In the genomic region with DNA sequence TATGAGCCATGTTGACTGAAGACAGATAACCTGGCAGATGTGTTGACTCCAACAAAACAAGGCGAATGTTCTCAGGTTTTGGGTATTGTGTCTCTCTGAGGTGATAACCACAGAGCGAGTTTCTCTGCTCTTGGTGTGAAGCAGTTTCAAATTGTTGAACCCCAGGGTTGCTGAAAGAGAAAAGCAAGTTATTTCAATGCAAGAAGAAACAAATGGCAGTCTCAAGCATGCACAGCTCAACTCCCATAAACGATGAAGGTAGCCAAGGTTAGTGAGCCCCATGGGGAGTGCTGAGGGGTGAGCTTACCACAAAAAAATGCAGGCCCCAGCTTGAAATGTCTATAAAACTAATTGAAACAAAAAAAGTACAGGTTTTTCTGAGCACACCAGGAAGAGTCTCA, we compare ENCODE assay signal across 1 cellular context.
TF ChIP-seq lines count a peak whose summit lies in the region.

No MANE protein-coding gene starts in this region.

TF ChIP-seq in IMR-90, 13 proteins besides CTCF, POLR2A, EP300 and RAD21 (continued from another document):
- no peak for TF ChIP-seq USF2 (IDR thresholded peaks at IDR 0.05; ENCODE audit: low read depth, low read length)
- no peak for TF ChIP-seq CEBPB (IDR thresholded peaks at IDR 0.05; ENCODE audit: low read depth, low read length)
- TF ChIP-seq FOS (IDR thresholded peaks at IDR 0.05; ENCODE audit: low read depth, low read length) = no peak
- TF ChIP-seq MAFK (IDR thresholded peaks at IDR 0.05; ENCODE audit: low read depth, low read length) = no peak
- no peak for TF ChIP-seq MXI1 (IDR thresholded peaks at IDR 0.05; ENCODE audit: borderline replicate concordance, low read depth, low read length)
- no peak for TF ChIP-seq RFX5 (IDR thresholded peaks at IDR 0.05; ENCODE audit: low read depth, low read length)
- no peak for TF ChIP-seq NFE2L2 (IDR thresholded peaks at IDR 0.05; ENCODE audit: low read depth, low read length)
- TF ChIP-seq BHLHE40 (IDR thresholded peaks at IDR 0.05; ENCODE audit: low read depth, low read length) = no peak
- TF ChIP-seq, protein P1, sequence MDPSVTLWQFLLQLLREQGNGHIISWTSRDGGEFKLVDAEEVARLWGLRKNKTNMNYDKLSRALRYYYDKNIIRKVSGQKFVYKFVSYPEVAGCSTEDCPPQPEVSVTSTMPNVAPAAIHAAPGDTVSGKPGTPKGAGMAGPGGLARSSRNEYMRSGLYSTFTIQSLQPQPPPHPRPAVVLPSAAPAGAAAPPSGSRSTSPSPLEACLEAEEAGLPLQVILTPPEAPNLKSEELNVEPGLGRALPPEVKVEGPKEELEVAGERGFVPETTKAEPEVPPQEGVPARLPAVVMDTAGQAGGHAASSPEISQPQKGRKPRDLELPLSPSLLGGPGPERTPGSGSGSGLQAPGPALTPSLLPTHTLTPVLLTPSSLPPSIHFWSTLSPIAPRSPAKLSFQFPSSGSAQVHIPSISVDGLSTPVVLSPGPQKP (IDR thresholded peaks at IDR 0.05; ENCODE audit: borderline replicate concordance, low read depth, low read length) = no peak
- no peak for TF ChIP-seq SMC3 (IDR thresholded peaks at IDR 0.05; ENCODE audit: low read depth, low read length)
- TF ChIP-seq RCOR1 (IDR thresholded peaks at IDR 0.05; ENCODE audit: insufficient replicate concordance, low read length) = no peak
- TF ChIP-seq MAZ (IDR thresholded peaks at IDR 0.05; ENCODE audit: borderline replicate concordance, low read depth, low read length) = no peak
